In genomic region chr2:239729151-239729550, GRCh38 we compare ENCODE assay signal across 20 cellular contexts.
"Had no signal": no experiment of that assay in that cellular context is flagged by ENCODE, and none has a peak within 500 bp of the region (broad histone marks: within the 10 kb centered on the region; RNA-seq: fewer than 3 reads in every experiment).

No MANE protein-coding gene starts in this region.

- H3K9me3 ChIP-seq: right atrium auricular region had no signal

- H3K9me3 Mint-ChIP-seq: nephron had no signal

- H3K36me3 ChIP-seq: heart left ventricle, left lung, neutrophil, right atrium auricular region, stomach had no signal

- H3K4me3 ChIP-seq: coronary artery, heart left ventricle, left lung, right atrium auricular region, stomach had no signal

- ATAC-seq: heart left ventricle; left lung; stimulated activated naive B cell treated with anti-CD40 and anti-IgM and Interleukin-4, amounts not matched to agents 10 μg/mL and 1 μg/mL and 100 μg/mL, for 72 hours had no signal

- H3K27ac Mint-ChIP-seq: endodermal cell; naive B cell; stimulated activated naive B cell treated with anti-CD40 and anti-IgM and Interleukin-4, amounts not matched to agents 10 μg/mL and 1 μg/mL and 100 μg/mL, for 72 hours had no signal

- H3K4me1 ChIP-seq: heart left ventricle, left lung, right atrium auricular region, stomach had no signal

- H3K4me1 Mint-ChIP-seq: endodermal cell; naive B cell; stimulated activated naive B cell treated with anti-CD40 and anti-IgM and Interleukin-4, amounts not matched to agents 10 μg/mL and 1 μg/mL and 100 μg/mL, for 72 hours had no signal

- H3K36me3 Mint-ChIP-seq: naive B cell; stimulated activated naive B cell treated with anti-CD40 and anti-IgM and Interleukin-4, amounts not matched to agents 10 μg/mL and 1 μg/mL and 100 μg/mL, for 72 hours had no signal

- H3K4me3 Mint-ChIP-seq: endodermal cell; naive B cell; nephron; stimulated activated naive B cell treated with anti-CD40 and anti-IgM and Interleukin-4, amounts not matched to agents 10 μg/mL and 1 μg/mL and 100 μg/mL, for 72 hours had no signal

- H3K27ac ChIP-seq: coronary artery, heart left ventricle, left lung, neutrophil, right atrium auricular region, stomach had no signal

- H3K27me3 ChIP-seq: left lung, neutrophil, right atrium auricular region had no signal

- DNase-seq: caudate nucleus; effector CD4-positive, alpha-beta T cell; endodermal cell; erythroblast; foreskin melanocyte; hypothalamus; mesendoderm; naive B cell; stimulated activated CD4-positive, alpha-beta T cell treated with anti-CD3 and anti-CD28 coated beads, Interleukin-2, amount 100 ng/mL, for 24 hours; stimulated activated CD4-positive, alpha-beta T cell treated with anti-CD3 and anti-CD28 coated beads, Interleukin-4, amount 100 ng/mL, for 4 hours; stimulated activated naive B cell treated with anti-CD40 and anti-IgM and Interleukin-4, amounts not matched to agents 10 μg/mL and 1 μg/mL and 100 μg/mL, for 72 hours; stomach; substantia nigra; trophoblast cell had no signal
